Comparison of ENCODE assay signal across 15 cellular contexts in genomic region chr15:75739791-75740190, GRCh38. TPM values are rescaled to one million over a fixed set of nuclear protein-coding genes. Genes with fewer than 3 reads are reported as not detected.
DNase-seq lines count a peak whose midpoint lies in the region; ATAC-seq, FAIRE-seq and TF ChIP-seq lines count a peak whose summit lies in the region.
"Had no signal": no experiment of that assay in that cellular context is flagged by ENCODE, and none has a peak within 500 bp of the region (broad histone marks: within the 10 kb centered on the region; RNA-seq: fewer than 3 reads in every experiment).

No MANE protein-coding gene starts in this region.

- H3K4me3 Mint-ChIP-seq in activated naive CD4-positive, alpha-beta T cell treated with anti-CD3 and anti-CD28 coated beads, Interleukin-2, amount 10 ng/mL, durations not matched to agents 7 days and 5 days: peak overlapping the region; percentile 43
- peak overlapping the region; percentile 64 for H3K4me3 Mint-ChIP-seq in activated CD8-positive, alpha-beta T cell treated with anti-CD3 and anti-CD28 coated beads for 36 hours
- peak overlapping the region; percentile 83 for H3K4me3 Mint-ChIP-seq in memory B cell
- peak overlapping the region; percentile 87 to 90 for H3K4me3 Mint-ChIP-seq in stimulated activated naive CD8-positive, alpha-beta T cell treated with anti-CD3 and anti-CD28 coated beads, Interleukin-15, amount 100 ng/mL, for 72 hours

- no peak overlapping the region for H3K27ac Mint-ChIP-seq in activated naive CD4-positive, alpha-beta T cell treated with anti-CD3 and anti-CD28 coated beads, Interleukin-2, amount 10 ng/mL, durations not matched to agents 7 days and 5 days
- no peak overlapping the region for H3K27ac Mint-ChIP-seq in activated naive CD4-positive, alpha-beta T cell treated with anti-CD3 and anti-CD28 coated beads, Interleukin-2, amount 50 U/mL, for 72 hours
- H3K27ac Mint-ChIP-seq in activated CD8-positive, alpha-beta T cell treated with anti-CD3 and anti-CD28 coated beads for 36 hours: no peak overlapping the region
- H3K27ac Mint-ChIP-seq in memory B cell: peak overlapping the region; percentile 89
- H3K27ac Mint-ChIP-seq in stimulated activated naive CD8-positive, alpha-beta T cell treated with anti-CD3 and anti-CD28 coated beads, Interleukin-15, amount 100 ng/mL, for 72 hours: no peak overlapping the region

- no peaks in the 10 kb centered on the region for H3K36me3 Mint-ChIP-seq in activated naive CD4-positive, alpha-beta T cell treated with anti-CD3 and anti-CD28 coated beads, Interleukin-2, amount 10 ng/mL, durations not matched to agents 7 days and 5 days
- H3K36me3 Mint-ChIP-seq in activated naive CD4-positive, alpha-beta T cell treated with anti-CD3 and anti-CD28 coated beads, Interleukin-2, amount 50 U/mL, for 72 hours: peaks cover 0 to 6% of the 10 kb centered on the region in 2 donors
- no peaks in the 10 kb centered on the region for H3K36me3 Mint-ChIP-seq in activated CD8-positive, alpha-beta T cell treated with anti-CD3 and anti-CD28 coated beads for 36 hours (ENCODE audit: low read depth)
- H3K36me3 Mint-ChIP-seq in memory B cell: no peaks in the 10 kb centered on the region

- H3K27me3 Mint-ChIP-seq in activated naive CD4-positive, alpha-beta T cell treated with anti-CD3 and anti-CD28 coated beads, Interleukin-2, amount 10 ng/mL, durations not matched to agents 7 days and 5 days: peaks cover 71% of the 10 kb centered on the region
- H3K27me3 Mint-ChIP-seq in activated CD8-positive, alpha-beta T cell treated with anti-CD3 and anti-CD28 coated beads for 36 hours: peaks cover 11% of the 10 kb centered on the region
- peaks cover 10% of the 10 kb centered on the region for H3K27me3 Mint-ChIP-seq in memory B cell
- peaks cover 28% of the 10 kb centered on the region for H3K27me3 Mint-ChIP-seq in stimulated activated naive CD8-positive, alpha-beta T cell treated with anti-CD3 and anti-CD28 coated beads, Interleukin-15, amount 100 ng/mL, for 72 hours

- H3K9me3 Mint-ChIP-seq in activated naive CD4-positive, alpha-beta T cell treated with anti-CD3 and anti-CD28 coated beads, Interleukin-2, amount 10 ng/mL, durations not matched to agents 7 days and 5 days: no peaks in the 10 kb centered on the region
- no peaks in the 10 kb centered on the region for H3K9me3 Mint-ChIP-seq in activated naive CD4-positive, alpha-beta T cell treated with anti-CD3 and anti-CD28 coated beads, Interleukin-2, amount 50 U/mL, for 72 hours
- H3K9me3 Mint-ChIP-seq in activated CD8-positive, alpha-beta T cell treated with anti-CD3 and anti-CD28 coated beads for 36 hours: no peaks in the 10 kb centered on the region
- H3K9me3 Mint-ChIP-seq in memory B cell: no peaks in the 10 kb centered on the region
- no peaks in the 10 kb centered on the region for H3K9me3 Mint-ChIP-seq in stimulated activated naive CD8-positive, alpha-beta T cell treated with anti-CD3 and anti-CD28 coated beads, Interleukin-15, amount 100 ng/mL, for 72 hours

- intact Hi-C loops in activated CD8-positive, alpha-beta T cell treated with anti-CD3 and anti-CD28 coated beads for 36 hours (cut with micrococcal nuclease): no loop called here

- H3K4me1 Mint-ChIP-seq in activated naive CD4-positive, alpha-beta T cell treated with anti-CD3 and anti-CD28 coated beads, Interleukin-2, amount 10 ng/mL, durations not matched to agents 7 days and 5 days: peaks cover 14% of the 10 kb centered on the region
- H3K4me1 Mint-ChIP-seq in activated CD8-positive, alpha-beta T cell treated with anti-CD3 and anti-CD28 coated beads for 36 hours (ENCODE audit: low read depth): no peaks in the 10 kb centered on the region
- peaks cover 15% of the 10 kb centered on the region for H3K4me1 Mint-ChIP-seq in memory B cell
- peaks cover 14% of the 10 kb centered on the region for H3K4me1 Mint-ChIP-seq in stimulated activated naive CD8-positive, alpha-beta T cell treated with anti-CD3 and anti-CD28 coated beads, Interleukin-15, amount 100 ng/mL, for 72 hours

- CTCF ChIA-PET in activated naive CD4-positive, alpha-beta T cell treated with anti-CD3 and anti-CD28 coated beads, Interleukin-2, amount 10 ng/mL, durations not matched to agents 7 days and 5 days (lab: Charles Lee): interaction anchor here (1.0 kb wide), 1 partner anchor 62 kb away, joined by 3 read pairs; no protein-coding TSS in a partner anchor
- CTCF ChIA-PET in activated CD8-positive, alpha-beta T cell treated with anti-CD3 and anti-CD28 coated beads for 36 hours (lab: Charles Lee): no interaction called here

- no peak for FAIRE-seq in RCC 7860 (lab: Jason Lieb, UNC)
- FAIRE-seq: small intestine had no signal

- no peak for DNase-seq in activated naive CD4-positive, alpha-beta T cell treated with anti-CD3 and anti-CD28 coated beads, Interleukin-2, amount 10 ng/mL, durations not matched to agents 7 days and 5 days
- no peak for DNase-seq in activated naive CD4-positive, alpha-beta T cell treated with anti-CD3 and anti-CD28 coated beads, Interleukin-2, amount 50 U/mL, for 72 hours (ENCODE audit: low spot score in 2 of 2)
- no peak for DNase-seq in activated CD8-positive, alpha-beta T cell treated with anti-CD3 and anti-CD28 coated beads for 36 hours
- DNase-seq in memory B cell (ENCODE audit: low spot score in 2 of 2) (no peak), RCC 7860 (ENCODE audit: low spot score) (no peak), KG1 (lab: John Stamatoyannopoulos, UW) (no peak)
- DNase-seq in stimulated activated naive CD8-positive, alpha-beta T cell treated with anti-CD3 and anti-CD28 coated beads, Interleukin-15, amount 100 ng/mL, for 72 hours: no peak
- DNase-seq: brain microvascular endothelial cell; DMS53; effector CD4-positive, alpha-beta T cell; NCI-H1417; NCI-H345; occipital lobe; small intestine had no signal

- TF ChIP-seq CTCF in activated CD8-positive, alpha-beta T cell treated with anti-CD3 and anti-CD28 coated beads for 36 hours (IDR thresholded peaks at IDR 0.05): no peak

- POLR2A ChIA-PET in activated CD8-positive, alpha-beta T cell treated with anti-CD3 and anti-CD28 coated beads for 36 hours (lab: Charles Lee): interaction anchor here (0.7 kb wide), 1 partner anchor 13 kb away, joined by 3 read pairs; no protein-coding TSS in a partner anchor

- no peak for ATAC-seq in activated naive CD4-positive, alpha-beta T cell treated with anti-CD3 and anti-CD28 coated beads, Interleukin-2, amount 50 U/mL, for 72 hours
- no peak for ATAC-seq in activated CD8-positive, alpha-beta T cell treated with anti-CD3 and anti-CD28 coated beads for 36 hours
- ATAC-seq in memory B cell (ENCODE audit: low read depth) (no peak), HG02885 (IDR thresholded peaks at IDR 0.05; ENCODE audit: poor library complexity, unreplicated experiment) (no peak)
- ATAC-seq in stimulated activated naive CD8-positive, alpha-beta T cell treated with anti-CD3 and anti-CD28 coated beads, Interleukin-15, amount 100 ng/mL, for 72 hours: no peak

RNA-seq across cellular contexts. Expression of gene CSPG4, which starts 27.1 kb away (rescaled TPM):
- not detected for total RNA-seq in activated naive CD4-positive, alpha-beta T cell treated with anti-CD3 and anti-CD28 coated beads, Interleukin-2, amount 50 U/mL, for 72 hours
- not detected for total RNA-seq in activated CD8-positive, alpha-beta T cell treated with anti-CD3 and anti-CD28 coated beads for 36 hours
